Comparison of ENCODE assay signal across 8 cellular contexts in genomic region chr10:50659016-50659864, GRCh38. TPM values are rescaled to one million over a fixed set of nuclear protein-coding genes. Genes with fewer than 3 reads are reported as not detected.
DNase-seq lines count a peak whose midpoint lies in the region; ATAC-seq, FAIRE-seq and TF ChIP-seq lines count a peak whose summit lies in the region.
"Not testable (repeated sequence)": the region's sequence is repeated elsewhere in the genome, so short reads cannot be mapped to it uniquely, and the experiment has no call there.

No MANE protein-coding gene starts in this region.

- intact Hi-C loops in GM12878 (cut with micrococcal nuclease; ENCODE audit: unreplicated experiment) = not testable (repeated sequence)

- not testable (repeated sequence) for H3K27ac ChIP-seq in GM12878 (ENCODE audit: control insufficient read depth, insufficient read depth)

- not testable (repeated sequence) for H3K36me3 ChIP-seq in MG63; GM12878 (ENCODE audit: control insufficient read depth in 2 of 2, insufficient read depth in 2 of 2, low read length in 1 of 2)

- not testable (repeated sequence) for H3K27me3 ChIP-seq in MG63; GM12878 (replicated peaks in 1 of 2; ENCODE audit: control insufficient read depth in 2 of 2, insufficient read depth in 2 of 2, low read length in 1 of 2)

- not testable (repeated sequence) for H4K20me1 ChIP-seq in GM12878 (ENCODE audit: control insufficient read depth, insufficient read depth)

- TF ChIP-seq POLR2A in GM12892 (IDR thresholded peaks at IDR 0.05; ENCODE audit: low read depth, low read length); GM12878 (IDR thresholded peaks at IDR 0.05; ENCODE audit: low read depth, low read length): not testable (repeated sequence)

- TF ChIP-seq CTCF in AG10803 (conservative IDR thresholded peaks at IDR 0.05; ENCODE audit: low read length); GM12878 (IDR thresholded peaks at IDR 0.05 in 2 of 3, conservative IDR thresholded peaks at IDR 0.05 in 1 of 3; ENCODE audit: control insufficient read depth in 2 of 3, extremely low read depth in 1 of 3, insufficient read depth in 1 of 3, low read depth in 3 of 3, low read length in 3 of 3); fibroblast of the aortic adventitia (IDR thresholded peaks at IDR 0.05; ENCODE audit: insufficient read depth, low read length): not testable (repeated sequence)

- H3K4me3 ChIP-seq in AG10803 (ENCODE audit: low read length) (peak overlapping the region; percentile 55), MG63 (peak overlapping the region; percentile 57), GM12878 (peak overlapping the region; percentile 66), fibroblast of the aortic adventitia (ENCODE audit: low read depth, low read length) (peak overlapping the region; percentile 58)

- ATAC-seq in T-cell (replicated peaks in 1 of 4); GM12878; naive B cell (ENCODE audit: low read depth in 2 of 2): not testable (repeated sequence)
- peak; percentile 3 for ATAC-seq in stimulated activated effector memory CD8-positive, alpha-beta T cell treated with anti-CD3 and anti-CD28 coated beads, Interleukin-12 subunit alpha, Interleukin-12 subunit beta, amount 100 ng/mL, for 72 hours

- CTCF ChIA-PET in T-cell (lab: Charles Lee) (interaction anchor here (0.7 to 1.1 kb wide), 3 partner anchors 8 to 39 kb away, joined by 3 to 5 read pairs (median 3); no protein-coding TSS in a partner anchor), GM12878 (lab: Yijun Ruan, JAX) (interaction anchor here (0.7 to 3.9 kb wide), 21 partner anchors 10 to 274 kb away, joined by 3 to 19 read pairs (median 4); partner anchors contain the start of gene ASAH2B)

- not testable (repeated sequence) for H3K27me3 Mint-ChIP-seq in T-cell, naive B cell

- not testable (repeated sequence) for TF ChIP-seq RAD21 in GM12878 (IDR thresholded peaks at IDR 0.05; ENCODE audit: insufficient read depth, low read depth, low read length)

- H3K9me3 Mint-ChIP-seq in T-cell; naive B cell; stimulated activated effector memory CD8-positive, alpha-beta T cell treated with anti-CD3 and anti-CD28 coated beads, Interleukin-12 subunit alpha, Interleukin-12 subunit beta, amount 100 ng/mL, for 72 hours: not testable (repeated sequence)

- H3K9me3 ChIP-seq in MG63; GM12878 (replicated peaks; ENCODE audit: control insufficient read depth, insufficient read depth, low read length): not testable (repeated sequence)

- peak overlapping the region; percentile 95 for H2AFZ ChIP-seq in GM12878 (ENCODE audit: control insufficient read depth, low read depth, low read length)

- not testable (repeated sequence) for H3K36me3 Mint-ChIP-seq in T-cell; naive B cell; stimulated activated effector memory CD8-positive, alpha-beta T cell treated with anti-CD3 and anti-CD28 coated beads, Interleukin-12 subunit alpha, Interleukin-12 subunit beta, amount 100 ng/mL, for 72 hours

- not testable (repeated sequence) for DNase-seq in AG10803 (ENCODE audit: low read depth); GM12892 (ENCODE audit: insufficient read length); MG63; T-cell; GM12878 (ENCODE audit: low read depth, low spot score); fibroblast of the aortic adventitia (ENCODE audit: low read depth); naive B cell
- DNase-seq in stimulated activated effector memory CD8-positive, alpha-beta T cell treated with anti-CD3 and anti-CD28 coated beads, Interleukin-12 subunit alpha, Interleukin-12 subunit beta, amount 100 ng/mL, for 72 hours (ENCODE audit: low spot score in 2 of 2) = peak in 1 of 2 donors; percentile 47

- H3K4me3 Mint-ChIP-seq in T-cell (peak overlapping the region; percentile 76 to 87 (median 87)), naive B cell (peak overlapping the region in 7 of 8 donors; percentile 85 to 95 (median 87))
- H3K4me3 Mint-ChIP-seq in stimulated activated effector memory CD8-positive, alpha-beta T cell treated with anti-CD3 and anti-CD28 coated beads, Interleukin-12 subunit alpha, Interleukin-12 subunit beta, amount 100 ng/mL, for 72 hours = peak overlapping the region; percentile 70

- 92% methylated on average over 35 of the region's 35 CpGs for WGBS in GM12878 (ENCODE audit: insufficient coverage, insufficient replicate concordance, low lambda C conversion rate, missing lambda C conversion rate)

- FAIRE-seq in GM12892 (lab: Jason Lieb, UNC) = peak; percentile 50
- FAIRE-seq in GM12878 (lab: Jason Lieb, UNC) = not testable (repeated sequence)

- H3K4me1 ChIP-seq in GM12878 (ENCODE audit: control insufficient read depth, insufficient read depth, low read length) = not testable (repeated sequence)

- SMC1A ChIA-PET in GM12878 (lab: Charles Lee; ENCODE audit: uncharacterized antibody, unreplicated experiment) = interaction anchor here (0.8 to 2.2 kb wide), 11 partner anchors 11 to 384 kb away, joined by 3 to 13 read pairs (median 4); partner anchors contain the start of gene A1CF

- BruUV-seq in GM12878 (replicated peaks; lab: Mats Ljungman, UMichigan) = not testable (repeated sequence)

- not testable (repeated sequence) for TF ChIP-seq EP300 in GM12878 (IDR thresholded peaks at IDR 0.05; ENCODE audit: borderline replicate concordance in 1 of 2, control insufficient read depth in 1 of 2, low read depth in 2 of 2, low read length in 2 of 2)

- RAD21 ChIA-PET in GM12878 (lab: Charles Lee; ENCODE audit: unreplicated experiment) = interaction anchor here (1.0 to 2.9 kb wide), 7 partner anchors 10 to 291 kb away, joined by 3 to 15 read pairs (median 3); partner anchors contain the start of gene SGMS1

- H3K4me2 ChIP-seq in GM12878 (ENCODE audit: control insufficient read depth, insufficient read depth) = peak overlapping the region; percentile 68

- POLR2A ChIA-PET in T-cell (lab: Charles Lee) = not testable (repeated sequence)
- POLR2A ChIA-PET in GM12878 (lab: Charles Lee) = interaction anchor here (1.2 kb wide), 1 partner anchor 11 kb away, joined by 5 read pairs; no protein-coding TSS in a partner anchor

- H3K27ac Mint-ChIP-seq in T-cell (peak overlapping the region; percentile 80 to 91), naive B cell (peak overlapping the region in 3 of 6 donors; percentile 49 to 78 (median 53))
- H3K27ac Mint-ChIP-seq in stimulated activated effector memory CD8-positive, alpha-beta T cell treated with anti-CD3 and anti-CD28 coated beads, Interleukin-12 subunit alpha, Interleukin-12 subunit beta, amount 100 ng/mL, for 72 hours = not testable (repeated sequence)

- in situ Hi-C loops in GM12878 (cut with MboI) = loop anchor here (10.0 kb wide), 1 partner anchor 1036 kb away; the partner anchor contains the start of gene CSTF2T

- H3K4me1 Mint-ChIP-seq in T-cell (peaks cover 0 to 26% (median 23%) of the 10 kb centered on the region in 3 donors), naive B cell (peaks cover 0 to 28% (median 9%) of the 10 kb centered on the region in 3 donors)
- H3K4me1 Mint-ChIP-seq in stimulated activated effector memory CD8-positive, alpha-beta T cell treated with anti-CD3 and anti-CD28 coated beads, Interleukin-12 subunit alpha, Interleukin-12 subunit beta, amount 100 ng/mL, for 72 hours = peaks cover 11% of the 10 kb centered on the region

- not testable (repeated sequence) for H3K79me2 ChIP-seq in GM12878 (ENCODE audit: control insufficient read depth, insufficient read depth, low read length)

- H3K9ac ChIP-seq in GM12878 (ENCODE audit: control insufficient read depth, insufficient read depth, low read length) = peak overlapping the region; percentile 68; the same call in 1 of the 2 replicates

RNA-seq across cellular contexts. Expression of gene SGMS1, which starts 35.5 kb away (rescaled TPM):
- polyA plus RNA-seq in GM12892 (2012; ENCODE audit: missing spikeins) = 16.2 TPM
- total RNA-seq in MG63 (2014; rRNA removed; shearing (Covaris generic); ENCODE audit: low replicate concordance) = 9.2 and 19.7 TPM in 2 replicates
- total RNA-seq in T-cell (10 to 100 TPM; 28.4 to 39.7 (median 32.6) TPM), GM12878 (2014; rRNA removed) (6.3 and 7.4 TPM in 2 replicates), GM12878 (2014; rRNA removed; fragmentation: Illumina TruSeq; extraction: Trizol) (4.8 and 7.2 TPM in 2 replicates), GM12878 (2021) (3.6 and 5.0 TPM in 2 replicates), fibroblast of the aortic adventitia (ENCODE audit: low replicate concordance) (61.2 and 122 TPM in 2 replicates)
- 31.1 and 32.6 TPM in 2 replicates for total RNA-seq in GM12878 (2013; cell fraction: nucleolus; rRNA removed)
- polyA plus RNA-seq in GM12878 (2011; ENCODE audit: low read depth) = 7.3 TPM
- polyA plus RNA-seq in GM12878 (2011; rRNA removed) (14.5 and 14.8 TPM in 2 replicates), GM12878 (2014; fragmentation: Illumina TruSeq; extraction: Trizol) (3.5 and 3.6 TPM in 2 replicates), GM12878 (2014; fragmentation: Nextera tagmentation; extraction: Ambion mirVana) (1 to 10 TPM; 1.4 to 1.7 TPM), GM12878 (2014; rRNA removed) (2.5 and 4.4 TPM in 2 replicates), GM12878 (2016; fragmentation: Nextera tagmentation; extraction: Ambion mirVana) (10 to 100 TPM; 10.7 to 11.7 TPM), naive B cell (ENCODE audit: low read depth in 6 of 6) (10 to 100 TPM; 14.2 to 21.7 (median 16.7) TPM)
- polyA plus RNA-seq in GM12878 (2011; cell fraction: cytosol; rRNA removed) = 12.2 and 14.7 TPM in 2 replicates
- 14.2 and 16.5 TPM in 2 replicates for polyA plus RNA-seq in GM12878 (2011; cell fraction: nucleus; rRNA removed)
- polyA plus RNA-seq in GM12878 (2012) = 9.6 and 14.4 TPM in 2 replicates
- 20.7 and 31.1 TPM in 2 replicates for polyA minus RNA-seq in GM12878 (2011; rRNA and poly(A)+ RNA removed)
- 12.2 and 13.7 TPM in 2 replicates for polyA minus RNA-seq in GM12878 (2011; cell fraction: cytosol; rRNA and poly(A)+ RNA removed)
- 50.1 and 107 TPM in 2 replicates for polyA minus RNA-seq in GM12878 (2011; cell fraction: nucleus; rRNA and poly(A)+ RNA removed)
